ENCODE assay signal across 9 cellular contexts in genomic region chr6:127589135-127589534, GRCh38. TPM values are rescaled to one million over a fixed set of nuclear protein-coding genes. Genes with fewer than 3 reads are reported as not detected.
"Had no signal": no experiment of that assay in that cellular context is flagged by ENCODE, and none has a peak within 500 bp of the region (broad histone marks: within the 10 kb centered on the region; RNA-seq: fewer than 3 reads in every experiment).

No MANE protein-coding gene starts in this region.

- FAIRE-seq: H1, H54, HTR-8/SVneo, K562 had no signal

- H3K4me3 ChIP-seq: GM23338, K562 had no signal

- DNase-seq: H9, HCEC 1CT, IMR-90 had no signal

- ATAC-seq: GM23338, K562 had no signal

RNA-seq across cellular contexts. Expression of gene C6orf58, which starts 12.2 kb away (rescaled TPM):
- total RNA-seq: GM23338, H1, H9, HT-29, IMR-90, K562 had no signal
- polyA plus RNA-seq: H1 had no signal
